25 cellular contexts compared by ENCODE assay signal in genomic region chr2:45199973-45200372, GRCh38.
DNase-seq lines count a peak whose midpoint lies in the region; ATAC-seq, FAIRE-seq and TF ChIP-seq lines count a peak whose summit lies in the region.
"Had no signal": no experiment of that assay in that cellular context is flagged by ENCODE, and none has a peak within 500 bp of the region (broad histone marks: within the 10 kb centered on the region; RNA-seq: fewer than 3 reads in every experiment).

No MANE protein-coding gene starts in this region.

- no peaks in the 10 kb centered on the region for H4K20me1 ChIP-seq in astrocyte (ENCODE audit: insufficient read depth, low read length)
- H4K20me1 ChIP-seq in hepatocyte (ENCODE audit: insufficient read depth, poor library complexity, severe bottlenecking) = no peaks in the 10 kb centered on the region

- ATAC-seq in heart left ventricle (peak in 3 of 4 donors; percentile 73 to 84 (median 78)), HG03442 (IDR thresholded peaks at IDR 0.05; ENCODE audit: unreplicated experiment) (no peak)
- ATAC-seq: esophagus mucosa, PC-3 had no signal

- H3K9me3 Mint-ChIP-seq in astrocyte (ENCODE audit: unreplicated experiment) = peaks cover 11% of the 10 kb centered on the region

- no peak overlapping the region for H3K27ac ChIP-seq in heart left ventricle
- no peak overlapping the region for H3K27ac ChIP-seq in right atrium auricular region
- H3K27ac ChIP-seq in astrocyte (ENCODE audit: low read depth, low read length) = no peak overlapping the region
- no peak overlapping the region for H3K27ac ChIP-seq in hepatocyte
- H3K27ac ChIP-seq: heart right ventricle, HL-60, suprapubic skin, uterus, VCaP had no signal

- H3K27me3 ChIP-seq in heart left ventricle (no peaks in the 10 kb centered on the region), right atrium auricular region (no peaks in the 10 kb centered on the region), astrocyte (ENCODE audit: insufficient read depth, low read length) (peaks cover 2% of the 10 kb centered on the region), hepatocyte (no peaks in the 10 kb centered on the region), skeletal muscle satellite cell (ENCODE audit: control insufficient read depth, insufficient read depth, low read length) (no peaks in the 10 kb centered on the region)
- H3K27me3 ChIP-seq: suprapubic skin, uterus had no signal

- H3K9me2 ChIP-seq in hepatocyte (replicated peaks; ENCODE audit: insufficient read depth) = no peaks in the 10 kb centered on the region

- H3K27ac Mint-ChIP-seq in astrocyte (ENCODE audit: unreplicated experiment) = no peak overlapping the region

- peaks cover 7% of the 10 kb centered on the region for H3K4me1 Mint-ChIP-seq in astrocyte (ENCODE audit: low read depth, unreplicated experiment)
- H3K4me1 Mint-ChIP-seq: central memory CD8-positive, alpha-beta T cell had no signal

- H3K9me3 ChIP-seq in heart left ventricle = peaks cover 0 to 15% (median 5%) of the 10 kb centered on the region in 12 donors
- peaks cover 0 to 10% of the 10 kb centered on the region in 2 donors for H3K9me3 ChIP-seq in right atrium auricular region
- no peaks in the 10 kb centered on the region for H3K9me3 ChIP-seq in astrocyte (ENCODE audit: insufficient read depth, low read depth, low read length)
- H3K9me3 ChIP-seq in hepatocyte (ENCODE audit: low read depth) = no peaks in the 10 kb centered on the region
- H3K9me3 ChIP-seq in skeletal muscle satellite cell (replicated peaks; ENCODE audit: low read length) = no peaks in the 10 kb centered on the region
- H3K9me3 ChIP-seq: suprapubic skin, uterus had no signal

- in situ Hi-C loops in GM13977 (cut with MboI; ENCODE audit: low pct_unique_long_range_greater_than_20kb, low sequenced_read_pairs, unreplicated experiment) = no loop called here

- no peak overlapping the region for H3K4me3 ChIP-seq in heart left ventricle
- H3K4me3 ChIP-seq in right atrium auricular region = no peak overlapping the region
- H3K4me3 ChIP-seq in astrocyte (ENCODE audit: insufficient read depth, low read depth, low read length) = no peak overlapping the region
- H3K4me3 ChIP-seq in hepatocyte = no peak overlapping the region
- H3K4me3 ChIP-seq in skeletal muscle satellite cell (ENCODE audit: low read length) = no peak overlapping the region
- H3K4me3 ChIP-seq: heart right ventricle, lung, suprapubic skin, uterus had no signal

- H3K79me2 ChIP-seq in astrocyte (ENCODE audit: insufficient read depth, low read length) (no peaks in the 10 kb centered on the region), hepatocyte (no peaks in the 10 kb centered on the region)

- no peaks in the 10 kb centered on the region for H3K4me1 ChIP-seq in heart left ventricle
- no peaks in the 10 kb centered on the region for H3K4me1 ChIP-seq in right atrium auricular region
- no peaks in the 10 kb centered on the region for H3K4me1 ChIP-seq in astrocyte (ENCODE audit: insufficient read depth, low read length)
- no peaks in the 10 kb centered on the region for H3K4me1 ChIP-seq in hepatocyte (ENCODE audit: insufficient read depth)
- peaks cover 13% of the 10 kb centered on the region for H3K4me1 ChIP-seq in skeletal muscle satellite cell (ENCODE audit: control insufficient read depth, insufficient read depth, low read length)
- H3K4me1 ChIP-seq: Caco-2, heart right ventricle, suprapubic skin, uterus had no signal

- H3K36me3 Mint-ChIP-seq in astrocyte (ENCODE audit: low read depth, unreplicated experiment) = no peaks in the 10 kb centered on the region

- intact Hi-C loops in heart left ventricle (cut with DNase I) = no loop called here

- no peak for FAIRE-seq in astrocyte (lab: Jason Lieb, UNC)
- FAIRE-seq: A204.1 had no signal

- H2AFZ ChIP-seq in astrocyte (ENCODE audit: low read depth, low read length) (no peak overlapping the region), hepatocyte (no peak overlapping the region)

- TF ChIP-seq POLR2A in heart left ventricle (IDR thresholded peaks at IDR 0.05) = no peak

- H3K9ac ChIP-seq in astrocyte (ENCODE audit: low read length) (no peak overlapping the region), skeletal muscle satellite cell (ENCODE audit: low read depth, low read length) (peak overlapping the region; percentile 19)

- H3K27me3 Mint-ChIP-seq in astrocyte (ENCODE audit: low read depth, unreplicated experiment) = peaks cover 4% of the 10 kb centered on the region

- no peak for TF ChIP-seq CTCF in heart left ventricle (IDR thresholded peaks at IDR 0.05)
- no peak for TF ChIP-seq CTCF in right atrium auricular region (IDR thresholded peaks at IDR 0.05)
- TF ChIP-seq CTCF in astrocyte (IDR thresholded peaks at IDR 0.05; ENCODE audit: insufficient read depth, low read depth, low read length) = no peak
- TF ChIP-seq CTCF in hepatocyte (IDR thresholded peaks at IDR 0.05; ENCODE audit: poor library complexity) = no peak
- TF ChIP-seq CTCF in GM13977 (IDR thresholded peaks at IDR 0.05; ENCODE audit: extremely low read depth, insufficient read depth, missing control alignments) = no peak

- 61 to 80% (median 72%) methylated on average over 4 of the region's 4 CpGs for WGBS in heart left ventricle, 4 donors
- 82% methylated on average over 4 of the region's 4 CpGs for WGBS in hepatocyte (ENCODE audit: low lambda C conversion rate, missing lambda C conversion rate)

- DNase-seq in heart left ventricle (no peak), right atrium auricular region (ENCODE audit: low spot score) (no peak), astrocyte (ENCODE audit: low read depth) (peak; percentile 22), hepatocyte (ENCODE audit: low spot score) (peak; percentile 17), GM13977 (ENCODE audit: low spot score) (no peak), NCI-H1930 (lab: John Stamatoyannopoulos, UW) (no peak)
- DNase-seq: activated CD4-positive, alpha-beta T cell treated with anti-CD3 and anti-CD28 coated beads, Interleukin-2, amount 50 U/mL, for 48 hours; activated gamma-delta T cell; Caco-2; effector CD4-positive, alpha-beta T cell; heart right ventricle; NCI-H1105 treated with DMSO at 0.1 percent for 48 hours; NCI-H748 treated with DMSO at 0.1 percent for 48 hours; PC-3; T-helper 2 cell; uterus had no signal

- H3K4me2 ChIP-seq in astrocyte (ENCODE audit: low read length) = no peak overlapping the region
- H3K4me2 ChIP-seq in hepatocyte = no peak overlapping the region
- peak overlapping the region; percentile 26 for H3K4me2 ChIP-seq in skeletal muscle satellite cell (ENCODE audit: low read length)

- H3K4me3 Mint-ChIP-seq in astrocyte (ENCODE audit: unreplicated experiment) = no peak overlapping the region
- H3K4me3 Mint-ChIP-seq: central memory CD8-positive, alpha-beta T cell had no signal

- H3K36me3 ChIP-seq in heart left ventricle (no peaks in the 10 kb centered on the region), right atrium auricular region (no peaks in the 10 kb centered on the region), astrocyte (ENCODE audit: insufficient read depth, low read length) (no peaks in the 10 kb centered on the region), hepatocyte (replicated peaks; ENCODE audit: insufficient read depth, low read depth) (no peaks in the 10 kb centered on the region), skeletal muscle satellite cell (ENCODE audit: insufficient read depth, low read length) (no peaks in the 10 kb centered on the region)
- H3K36me3 ChIP-seq: heart right ventricle, suprapubic skin, uterus had no signal

Comparison
In these comparisons a context has a peak if more than half of its experiments do, and no peak if none do; other contexts are left out.
1. DNase-seq: peak in astrocyte (single experiment) and hepatocyte (single experiment); none in heart left ventricle (0 of 5), right atrium auricular region (single experiment), GM13977 (single experiment) and NCI-H1930 (0 of 2).